In the genomic region with DNA sequence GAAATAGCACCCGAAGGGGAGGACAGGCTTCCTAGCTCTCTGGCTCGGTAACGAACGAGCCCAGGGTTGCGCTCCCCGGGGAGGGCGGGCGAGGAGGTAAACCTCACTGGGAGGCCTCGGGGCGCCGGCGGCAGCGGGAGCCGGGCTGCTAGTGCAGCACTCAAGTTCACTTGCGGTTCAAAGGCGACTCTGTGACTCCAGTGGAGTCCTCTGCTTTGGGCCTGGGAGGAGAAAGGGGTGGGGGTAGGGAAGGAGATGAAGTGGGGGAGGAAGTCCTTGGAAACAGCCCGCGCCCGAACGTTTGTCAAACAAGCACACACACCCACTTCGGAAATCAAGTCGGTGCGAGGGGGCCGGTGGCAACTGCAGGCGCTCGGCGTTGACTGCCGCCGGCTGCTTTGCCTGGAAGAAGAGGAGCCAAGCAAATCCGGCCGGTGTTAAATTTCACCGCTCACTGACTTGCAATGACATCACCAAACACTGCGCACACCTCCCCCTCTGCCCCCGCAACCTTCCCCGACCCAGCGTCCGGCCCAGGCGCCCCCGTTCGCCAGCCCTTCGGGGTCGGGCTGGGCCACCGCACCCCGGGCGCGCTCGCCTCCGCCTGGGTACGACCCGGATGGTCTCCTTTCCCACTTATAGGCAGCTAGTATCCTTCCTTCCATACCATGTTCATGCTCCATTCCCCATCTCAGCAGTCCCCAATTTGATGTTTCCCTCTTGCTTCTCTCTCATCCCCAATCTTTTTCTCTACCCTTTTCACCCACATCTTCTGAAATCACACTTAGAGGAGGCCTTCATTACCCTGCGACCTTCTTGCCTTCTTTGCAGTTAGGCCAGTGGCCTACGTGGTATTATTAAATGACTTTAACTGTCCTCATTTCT, we compare ENCODE assay signal across 9 cellular contexts. TPM values are rescaled to one million over a fixed set of nuclear protein-coding genes. Genes with fewer than 3 reads are reported as not detected.
DNase-seq lines count a peak whose midpoint lies in the region; ATAC-seq, FAIRE-seq and TF ChIP-seq lines count a peak whose summit lies in the region.
"Had no signal": no experiment of that assay in that cellular context is flagged by ENCODE, and none has a peak within 500 bp of the region (broad histone marks: within the 10 kb centered on the region; RNA-seq: fewer than 3 reads in every experiment).

A gene (minus strand): TSS at position 202 of the 885 bp plus-strand sequence. CDS start 376 bp downstream, outside the sequence.

- no peak for FAIRE-seq in small intestine (lab: Jason Lieb, UNC)

- H3K4me3 Mint-ChIP-seq in GM23338 (peak within 1 kb of the TSS; percentile 72), T-helper 17 cell (peak within 1 kb of the TSS; percentile 41)

- peaks cover 52% of the 10 kb centered on the region for H3K27me3 ChIP-seq in GM23338 (ENCODE audit: insufficient read depth)
- peaks cover 57% of the 10 kb centered on the region for H3K27me3 ChIP-seq in neuron (ENCODE audit: insufficient read depth, low read length)
- H3K27me3 ChIP-seq in small intestine (ENCODE audit: control insufficient read depth in 2 of 2, insufficient read depth in 2 of 2, low read length in 2 of 2), result peaks cover 4 to 10% of the 10 kb centered on the region in 2 donors

- H3K36me3 ChIP-seq in GM23338 (ENCODE audit: insufficient read depth) (no peaks in the 10 kb centered on the region), neuron (ENCODE audit: insufficient read depth, low read length) (no peaks in the 10 kb centered on the region), small intestine (ENCODE audit: control insufficient read depth in 2 of 2, insufficient read depth in 2 of 2, low read length in 2 of 2) (no peaks in the 10 kb centered on the region)

- H3K9me2 ChIP-seq in GM23338 (ENCODE audit: insufficient read depth), result no peaks in the 10 kb centered on the region

- TF ChIP-seq CTCF in AG10803 (conservative IDR thresholded peaks at IDR 0.05; ENCODE audit: low read length) (no peak), GM23338 (conservative IDR thresholded peaks at IDR 0.05; ENCODE audit: low read depth in 2 of 2) (no peak)

- H3K27me3 Mint-ChIP-seq in GM23338 (ENCODE audit: insufficient read depth, low read depth, poor library complexity) (peaks cover 37% of the 10 kb centered on the region), T-helper 17 cell (peaks cover 26% of the 10 kb centered on the region)

- peak within 1 kb of the TSS; percentile 95 for H3K4me2 ChIP-seq in GM23338

- peaks cover 13% of the 10 kb centered on the region for H3K4me1 ChIP-seq in GM23338 (ENCODE audit: insufficient read depth)
- peaks cover 11% of the 10 kb centered on the region for H3K4me1 ChIP-seq in neuron (ENCODE audit: insufficient read depth, low read length)
- no peaks in the 10 kb centered on the region for H3K4me1 ChIP-seq in small intestine (ENCODE audit: control insufficient read depth in 2 of 2, insufficient read depth in 1 of 2, low read depth in 1 of 2, low read length in 1 of 2)

- WGBS in small intestine, 3 donors, result 13 to 20% (median 17%) methylated on average over 50 to 52 of the region's 52 CpGs

- no peak within 1 kb of the TSS for H3K27ac Mint-ChIP-seq in GM23338
- H3K27ac Mint-ChIP-seq in T-helper 17 cell, result no peak within 1 kb of the TSS

- peaks cover 5% of the 10 kb centered on the region; the same call in 1 of the 2 replicates for H3F3A ChIP-seq in GM23338 (replicated peaks; ENCODE audit: low read depth)

- H2AFZ ChIP-seq in GM23338, result peak within 1 kb of the TSS; percentile 99
- H2AFZ ChIP-seq in neuron (ENCODE audit: low read depth, low read length), result peak within 1 kb of the TSS; percentile 84

- H3K36me3 Mint-ChIP-seq in GM23338 (ENCODE audit: low read depth), result no peaks in the 10 kb centered on the region; the same call in 1 of the 3 replicates
- no peaks in the 10 kb centered on the region for H3K36me3 Mint-ChIP-seq in T-helper 17 cell (ENCODE audit: low read depth)

- H3K4me1 Mint-ChIP-seq in GM23338, result peaks cover 12% of the 10 kb centered on the region
- no peaks in the 10 kb centered on the region for H3K4me1 Mint-ChIP-seq in T-helper 17 cell

- H4K20me1 ChIP-seq in GM23338 (replicated peaks; ENCODE audit: insufficient read depth), result no peaks in the 10 kb centered on the region

- H3K9me3 Mint-ChIP-seq in GM23338, result no peaks in the 10 kb centered on the region

- peak within 1 kb of the TSS; percentile 43 for H3K4me3 ChIP-seq in AG10803 (ENCODE audit: low read length)
- peak within 1 kb of the TSS; percentile 76 for H3K4me3 ChIP-seq in GM23338
- peak within 1 kb of the TSS; percentile 53 for H3K4me3 ChIP-seq in neuron (ENCODE audit: low read length)
- H3K4me3 ChIP-seq in small intestine (ENCODE audit: low read depth in 1 of 2, low read length in 2 of 2), result no peak within 1 kb of the TSS

- DNase-seq in AG10803 (ENCODE audit: low read depth) (peak; percentile 31), GM23338 (ENCODE audit: low spot score) (peak; percentile 90), T-helper 17 cell (no peak), glomerular visceral epithelial cell (ENCODE audit: extremely low spot score) (peak; percentile 6), small intestine (no peak)

- H3K79me2 ChIP-seq in GM23338 (replicated peaks; ENCODE audit: insufficient read depth), result no peaks in the 10 kb centered on the region

- H3K9me3 ChIP-seq in T-helper 17 cell (ENCODE audit: control insufficient read depth, low read length, poor library complexity, severe bottlenecking) (no peaks in the 10 kb centered on the region), neuron (ENCODE audit: low read length) (no peaks in the 10 kb centered on the region), small intestine (ENCODE audit: control insufficient read depth, low read depth) (no peaks in the 10 kb centered on the region)

- ATAC-seq in GM23338, result peak; percentile 76
- ATAC-seq in T-helper 17 cell, result peak; percentile 41
- no peak for ATAC-seq in GM19397 (IDR thresholded peaks at IDR 0.05; ENCODE audit: unreplicated experiment)
- no peak for ATAC-seq in GM21515 (IDR thresholded peaks at IDR 0.05; ENCODE audit: unreplicated experiment)

- H3K27ac ChIP-seq in GM23338 (ENCODE audit: low read depth) (no peak within 1 kb of the TSS), small intestine (ENCODE audit: low read depth in 1 of 2, low read length in 1 of 2) (no peak within 1 kb of the TSS)
- H3K27ac ChIP-seq: epithelial cell of prostate had no signal

TF ChIP-seq in GM23338, 12 proteins besides CTCF, POLR2A, EP300 and RAD21:
- TF ChIP-seq ZNF114 (CRISPR knock-in tag; IDR thresholded peaks at IDR 0.05) (no peak), JUNB (IDR thresholded peaks at IDR 0.05; ENCODE audit: unreplicated experiment) (no peak), CREB1 (CRISPR knock-in tag; IDR thresholded peaks at IDR 0.05; ENCODE audit: low read depth) (peak; percentile 68), POLR2AphosphoS5 (IDR thresholded peaks at IDR 0.05; ENCODE audit: low read depth) (peak; percentile 40)

RNA-seq across cellular contexts. Expression of the gene that starts here (rescaled TPM):
- 1.3 and 2.1 TPM in 2 replicates for total RNA-seq in GM23338 (2014; rRNA removed; shearing (Covaris generic))
- polyA plus RNA-seq in GM23338 (2016; fragmentation: Nextera tagmentation; extraction: Ambion mirVana) (1.1 and 1.2 TPM in 2 replicates), small intestine (under 1 TPM in 2 of 3 donors, not detected in 1; 0.07 to 0.27 TPM)
- total RNA-seq in T-helper 17 cell, result 1 to 10 TPM in 1 of 2 donors, under 1 TPM in 1; 0.94 to 3.3 TPM

Comparison
In these comparisons a context has a peak if more than half of its experiments do, and no peak if none do; other contexts are left out.
1. DNase-seq: peak in AG10803 (single experiment), GM23338 (single experiment) and glomerular visceral epithelial cell (single experiment); none in T-helper 17 cell (0 of 3) and small intestine (single experiment).
2. H3K4me3 ChIP-seq: peak in AG10803 (single experiment), GM23338 (single experiment) and neuron (single experiment); none in small intestine (0 of 2).
3. ATAC-seq: peak in GM23338 (single experiment) and T-helper 17 cell (single experiment); none in GM19397 (single experiment) and GM21515 (single experiment).